23 cellular contexts compared by ENCODE assay signal in the genomic region with DNA sequence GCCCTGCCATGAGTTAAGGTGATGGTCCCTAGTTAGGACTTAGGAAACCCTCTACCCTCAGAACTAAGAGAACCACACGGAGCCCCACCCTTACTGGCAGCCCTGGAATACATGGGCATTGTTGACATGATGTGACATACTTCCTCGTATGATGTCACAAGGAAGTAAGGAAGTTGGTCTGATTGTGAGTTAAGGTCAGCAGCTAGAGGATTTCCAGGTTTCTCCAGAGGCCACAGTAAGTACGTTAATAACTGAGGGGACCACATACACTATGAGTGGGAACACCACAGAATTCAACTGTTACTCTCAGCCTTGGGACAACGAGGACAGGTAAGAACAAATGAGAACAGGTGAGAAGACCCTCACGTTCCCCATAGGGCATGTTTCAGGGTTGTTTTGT.
A peak's percentile ranks its signal among the peaks of the same experiment; 100 is the strongest.
DNase-seq lines count a peak whose midpoint lies in the region.
"Had no signal": no experiment of that assay in that cellular context is flagged by ENCODE, and none has a peak within 500 bp of the region (broad histone marks: within the 10 kb centered on the region; RNA-seq: fewer than 3 reads in every experiment).

A gene with protein sequence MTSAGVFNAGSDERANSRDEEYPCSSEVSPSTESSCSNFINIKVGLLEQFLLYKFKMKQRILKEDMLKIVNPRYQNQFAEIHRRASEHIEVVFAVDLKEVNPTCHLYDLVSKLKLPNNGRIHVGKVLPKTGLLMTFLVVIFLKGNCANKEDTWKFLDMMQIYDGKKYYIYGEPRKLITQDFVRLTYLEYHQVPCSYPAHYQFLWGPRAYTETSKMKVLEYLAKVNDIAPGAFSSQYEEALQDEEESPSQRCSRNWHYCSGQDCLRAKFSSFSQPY (plus strand): TSS at position 301 of the 400 bp plus-strand sequence. CDS start 1,133 bp downstream, outside the sequence.

- DNase-seq in DMS53 (lab: John Stamatoyannopoulos, UW) (peak; percentile 24), DMS53 treated with DMSO at 0.1 percent for 48 hours (lab: John Stamatoyannopoulos, UW; ENCODE audit: unreplicated experiment) (no peak), kidney tubule cell (ENCODE audit: low spot score) (peak; percentile 2), NCI-H1105 (lab: John Stamatoyannopoulos, UW) (no peak)
- DNase-seq: 8988T; ACHN; AML-193; BE2C; C1 segment of cervical spinal cord; Caco-2; Calu3; CD4-positive, alpha-beta memory T cell; CD4-positive, alpha-beta T cell; CD4-positive, CD25-positive, alpha-beta regulatory T cell; CD8-positive, alpha-beta memory T cell; CD8-positive, alpha-beta T cell; COR-L47; DMS 273 treated with DMSO at 0.1 percent for 48 hours; DMS153; DMS79; DMS79 treated with DMSO at 0.1 percent for 48 hours; DND-41; EL had no signal

Comparison
In these comparisons a context has a peak if more than half of its experiments do, and no peak if none do; other contexts are left out.
1. DNase-seq: peak in DMS53 (single experiment) and kidney tubule cell (single experiment); none in DMS53 treated with DMSO at 0.1 percent for 48 hours (single experiment) and NCI-H1105 (single experiment).